In the genomic region with DNA sequence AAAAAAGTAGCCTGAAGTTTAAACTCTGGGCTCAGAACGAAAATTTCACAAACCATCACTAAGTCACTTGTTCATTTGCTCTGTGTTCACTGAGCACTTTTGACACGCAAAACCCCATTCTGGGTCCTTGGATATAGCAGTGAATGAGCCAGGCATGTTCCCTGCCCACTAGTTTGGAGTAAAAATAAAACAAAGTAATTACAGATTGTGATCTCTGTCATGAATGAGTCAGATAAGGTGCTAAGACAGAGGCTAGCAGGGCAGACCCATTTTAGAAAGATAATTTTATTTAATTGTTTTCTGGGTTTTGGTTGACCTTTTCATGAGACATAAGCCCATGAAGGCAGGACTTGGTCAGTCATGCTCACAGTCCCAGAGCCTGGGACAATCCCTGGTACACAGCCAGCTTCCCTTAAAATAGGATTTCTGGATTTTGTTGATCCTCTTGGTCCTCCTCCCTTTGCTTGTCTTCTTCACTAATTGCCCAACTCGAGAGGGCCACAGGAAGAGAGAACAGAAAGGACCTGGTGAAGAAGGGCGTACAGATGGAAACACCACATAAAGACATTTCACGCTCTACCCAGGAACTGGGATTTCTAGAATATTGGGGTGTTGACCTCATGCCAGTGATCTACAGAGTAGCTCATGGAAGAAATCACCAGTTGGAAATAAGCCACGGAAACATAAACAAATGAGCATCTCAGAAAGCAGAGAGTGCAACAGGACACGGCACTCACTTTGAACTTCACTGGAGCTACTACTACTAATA, we compare ENCODE assay signal across 18 cellular contexts.
DNase-seq lines count a peak whose midpoint lies in the region; ATAC-seq and TF ChIP-seq lines count a peak whose summit lies in the region.
"Had no signal": no experiment of that assay in that cellular context is flagged by ENCODE, and none has a peak within 500 bp of the region (broad histone marks: within the 10 kb centered on the region; RNA-seq: fewer than 3 reads in every experiment).

No MANE protein-coding gene starts in this region.

- no peak overlapping the region for H2AK5ac ChIP-seq in H9 (ENCODE audit: insufficient read length, low read length)

- no peak overlapping the region for H3K4me2 ChIP-seq in H9 (ENCODE audit: insufficient read depth, insufficient read length, low read length)

- H3K4me3 ChIP-seq in SJCRH30: no peak overlapping the region
- H3K4me3 ChIP-seq: lower lobe of right lung, suprapubic skin had no signal

- H2BK5ac ChIP-seq in H9 (ENCODE audit: insufficient read length, low read length): no peak overlapping the region

- no peaks in the 10 kb centered on the region; the same call in 1 of the 2 replicates for H3K36me3 ChIP-seq in SJCRH30
- H3K36me3 ChIP-seq: lower lobe of right lung, suprapubic skin had no signal

- no peak overlapping the region for H2BK120ac ChIP-seq in H9 (ENCODE audit: low read depth, low read length, poor library complexity, severe bottlenecking)

- H3K27me3 Mint-ChIP-seq in H9 (ENCODE audit: low read depth): no peaks in the 10 kb centered on the region; the same call in 1 of the 2 replicates
- H3K27me3 Mint-ChIP-seq in activated naive CD8-positive, alpha-beta T cell treated with anti-CD3 and anti-CD28 coated beads, Interleukin-2, amount 50 U/mL, for 24 hours: no peaks in the 10 kb centered on the region
- H3K27me3 Mint-ChIP-seq: B cell had no signal

- intact Hi-C loops in cardiac septum (cut with DNase I): no loop called here

- H3K4ac ChIP-seq in H9 (ENCODE audit: low read depth, low read length): no peak overlapping the region

- WGBS in H9 (ENCODE audit: extremely low coverage, insufficient read length, low lambda C conversion rate): no CpG with 5 or more reads among the region's 7 CpGs

- H3K27ac ChIP-seq in H9 (ENCODE audit: insufficient read length, low read depth, low read length) (no peak overlapping the region), SJCRH30 (peak overlapping the region; percentile 4; the same call in 1 of the 2 replicates)
- H3K27ac ChIP-seq: lower lobe of right lung, suprapubic skin had no signal

- no peak overlapping the region for H3K4me3 Mint-ChIP-seq in H9
- peak overlapping the region; percentile 66 for H3K4me3 Mint-ChIP-seq in activated naive CD8-positive, alpha-beta T cell treated with anti-CD3 and anti-CD28 coated beads, Interleukin-2, amount 50 U/mL, for 24 hours
- H3K4me3 Mint-ChIP-seq: endodermal cell had no signal

- no peaks in the 10 kb centered on the region for H3K36me3 Mint-ChIP-seq in H9 (ENCODE audit: insufficient read depth in 1 of 3, low read depth in 3 of 3)
- H3K36me3 Mint-ChIP-seq in activated naive CD8-positive, alpha-beta T cell treated with anti-CD3 and anti-CD28 coated beads, Interleukin-2, amount 50 U/mL, for 24 hours (ENCODE audit: low read depth): peaks cover 4% of the 10 kb centered on the region

- no peaks in the 10 kb centered on the region for H3K4me1 ChIP-seq in H9 (ENCODE audit: insufficient read depth, low read length)
- H3K4me1 ChIP-seq in SJCRH30: peaks cover 11% of the 10 kb centered on the region

- H3K23ac ChIP-seq in H9 (ENCODE audit: insufficient read length, low read depth, low read length): peak overlapping the region; percentile 8

- H3K9ac ChIP-seq in H9 (ENCODE audit: extremely low read depth, insufficient read length, low read length): no peak overlapping the region

- H3K9me3 ChIP-seq in H9 (ENCODE audit: control insufficient read depth, low read depth, low read length): no peaks in the 10 kb centered on the region
- no peaks in the 10 kb centered on the region for H3K9me3 ChIP-seq in SJCRH30 (replicated peaks)
- H3K9me3 ChIP-seq: lower lobe of right lung, suprapubic skin had no signal

- no peak overlapping the region for H4K5ac ChIP-seq in H9 (ENCODE audit: insufficient read length, low read depth, low read length)

- no peak overlapping the region for H4K91ac ChIP-seq in H9 (ENCODE audit: insufficient read length, low read depth, low read length)

- no peak overlapping the region for H2AFZ ChIP-seq in H9 (ENCODE audit: low read length)

- H3K56ac ChIP-seq in H9 (ENCODE audit: insufficient read length, low read depth, low read length): no peak overlapping the region

- no peaks in the 10 kb centered on the region for H3K79me1 ChIP-seq in H9 (ENCODE audit: insufficient read depth, low read depth, low read length, poor library complexity, severe bottlenecking)

- DNase-seq in H9: no peak
- no peak for DNase-seq in SJCRH30
- DNase-seq in activated naive CD8-positive, alpha-beta T cell treated with anti-CD3 and anti-CD28 coated beads, Interleukin-2, amount 50 U/mL, for 24 hours: no peak
- DNase-seq in renal cortical epithelial cell (ENCODE audit: low read depth): peak; percentile 7
- DNase-seq in cardiac septum (ENCODE audit: low spot score): no peak
- no peak for DNase-seq in SK-N-DZ (ENCODE audit: low spot score)
- DNase-seq: activated CD4-positive, alpha-beta T cell treated with anti-CD3 and anti-CD28 coated beads for 1 hour; endodermal cell; KG1; lower lobe of right lung; NCI-H1105; NCI-H526 treated with DMSO at 0.1 percent for 48 hours; SIG-M5; stimulated activated CD4-positive, alpha-beta T cell treated with anti-CD3 and anti-CD28 coated beads, Interleukin-4, amount 100 ng/mL, for 24 hours; T-helper 9 cell had no signal

- H3K27me3 ChIP-seq in H9 (ENCODE audit: insufficient read depth, low read length) (no peaks in the 10 kb centered on the region), SJCRH30 (no peaks in the 10 kb centered on the region)
- H3K27me3 ChIP-seq: suprapubic skin had no signal

- H3K14ac ChIP-seq in H9 (ENCODE audit: insufficient read depth, low read length): no peak overlapping the region

- H4K20me1 ChIP-seq in H9 (ENCODE audit: control insufficient read depth, insufficient read depth, insufficient read length): no peaks in the 10 kb centered on the region

- no peaks in the 10 kb centered on the region for H3K9me3 Mint-ChIP-seq in H9
- no peaks in the 10 kb centered on the region for H3K9me3 Mint-ChIP-seq in activated naive CD8-positive, alpha-beta T cell treated with anti-CD3 and anti-CD28 coated beads, Interleukin-2, amount 50 U/mL, for 24 hours
- H3K9me3 Mint-ChIP-seq: endodermal cell had no signal

- ATAC-seq in activated naive CD8-positive, alpha-beta T cell treated with anti-CD3 and anti-CD28 coated beads, Interleukin-2, amount 50 U/mL, for 24 hours: peak; percentile 71
- no peak for ATAC-seq in HG03045 (IDR thresholded peaks at IDR 0.05; ENCODE audit: unreplicated experiment)
- ATAC-seq: lower lobe of right lung had no signal

- no peaks in the 10 kb centered on the region for H3K23me2 ChIP-seq in H9 (ENCODE audit: insufficient read length, low read depth, low read length, poor library complexity, severe bottlenecking)

- peaks cover 0 to 2% of the 10 kb centered on the region in 2 experiments; a peak in 1 of 4 replicates for H3K4me1 Mint-ChIP-seq in H9
- peaks cover 93% of the 10 kb centered on the region for H3K4me1 Mint-ChIP-seq in activated naive CD8-positive, alpha-beta T cell treated with anti-CD3 and anti-CD28 coated beads, Interleukin-2, amount 50 U/mL, for 24 hours

- TF ChIP-seq CTCF in H9 (conservative IDR thresholded peaks at IDR 0.05): no peak

- no peak overlapping the region for H2BK20ac ChIP-seq in H9 (ENCODE audit: low read depth, low read length, poor library complexity, severe bottlenecking)

- no peaks in the 10 kb centered on the region for H3K79me2 ChIP-seq in H9 (ENCODE audit: insufficient read depth, low read length)

- no peak overlapping the region for H3K18ac ChIP-seq in H9 (ENCODE audit: insufficient read length, low read depth, low read length)

- H2BK15ac ChIP-seq in H9 (ENCODE audit: low read depth, low read length): no peak overlapping the region

- H2BK12ac ChIP-seq in H9 (ENCODE audit: insufficient read length, low read depth, low read length): no peak overlapping the region

- no peak overlapping the region for H4K8ac ChIP-seq in H9 (replicated peaks; ENCODE audit: insufficient read length, low read depth, low read length)

- no peak overlapping the region for H3T11ph ChIP-seq in H9 (ENCODE audit: low read length)

- H3K27ac Mint-ChIP-seq in H9: no peak overlapping the region
- H3K27ac Mint-ChIP-seq in activated naive CD8-positive, alpha-beta T cell treated with anti-CD3 and anti-CD28 coated beads, Interleukin-2, amount 50 U/mL, for 24 hours: peak overlapping the region; percentile 96
- H3K27ac Mint-ChIP-seq: B cell, endodermal cell had no signal
